Comparison of ENCODE assay signal across 7 cellular contexts in genomic region chr3:18693588-18694329, GRCh38.
DNase-seq lines count a peak whose midpoint lies in the region; ATAC-seq and TF ChIP-seq lines count a peak whose summit lies in the region.
"Not testable (repeated sequence)": the region's sequence is repeated elsewhere in the genome, so short reads cannot be mapped to it uniquely, and the experiment has no call there.

No MANE protein-coding gene starts in this region.

- peak overlapping the region; percentile 88 for H3K27ac Mint-ChIP-seq in WTC11
- not testable (repeated sequence) for H3K27ac Mint-ChIP-seq in glutamatergic neuron (ENCODE audit: unreplicated experiment); type B pancreatic cell

- DNase-seq in DMS53 (lab: John Stamatoyannopoulos, UW) (peak; percentile 39), NCI-H748 treated with DMSO at 0.1 percent for 48 hours (lab: John Stamatoyannopoulos, UW) (peak; percentile 22), WTC11 (ENCODE audit: low spot score) (peak; percentile 52)
- not testable (repeated sequence) for DNase-seq in H7; glutamatergic neuron; type B pancreatic cell (ENCODE audit: extremely low spot score, unreplicated experiment)

- H3K27me3 Mint-ChIP-seq in WTC11 (ENCODE audit: low read depth); glutamatergic neuron (ENCODE audit: unreplicated experiment); type B pancreatic cell: not testable (repeated sequence)

- not testable (repeated sequence) for TF ChIP-seq CTCF in WTC11 (IDR thresholded peaks at IDR 0.05); glutamatergic neuron (IDR thresholded peaks at IDR 0.05; ENCODE audit: partially characterized antibody, unreplicated experiment); type B pancreatic cell (conservative IDR thresholded peaks at IDR 0.05)

- H3K27me3 ChIP-seq in H7 (ENCODE audit: control insufficient read depth, insufficient read depth, low read length); HUES64 (ENCODE audit: insufficient read depth, low read length): not testable (repeated sequence)

- not testable (repeated sequence) for H3K27ac ChIP-seq in HUES64 (ENCODE audit: low read depth, low read length)

- H3K4me3 Mint-ChIP-seq in WTC11 (peak overlapping the region; percentile 78), glutamatergic neuron (ENCODE audit: unreplicated experiment) (peak overlapping the region; percentile 73), type B pancreatic cell (peak overlapping the region; percentile 36)

- not testable (repeated sequence) for H3K9me3 ChIP-seq in HUES64 (ENCODE audit: insufficient read depth, low read depth, low read length)

- H3K4me1 ChIP-seq in HUES64 (ENCODE audit: insufficient read depth, low read length): not testable (repeated sequence)

- WGBS in HUES64: 69% methylated on average over 31 of the region's 33 CpGs

- not testable (repeated sequence) for ATAC-seq in WTC11

- POLR2A ChIA-PET in WTC11 (lab: Charles Lee): not testable (repeated sequence)

- CTCF ChIA-PET in WTC11 (lab: Charles Lee): not testable (repeated sequence)

- H3K9ac ChIP-seq in HUES64 (ENCODE audit: low read depth, low read length): peak overlapping the region; percentile 69; the same call in 1 of the 2 replicates

- H3K4me3 ChIP-seq in H7 (ENCODE audit: insufficient read depth, low read depth, low read length): peak overlapping the region; percentile 35
- H3K4me3 ChIP-seq in HUES64 (ENCODE audit: low read length): peak overlapping the region; percentile 45

- H3K36me3 Mint-ChIP-seq in WTC11; glutamatergic neuron (ENCODE audit: unreplicated experiment); type B pancreatic cell: not testable (repeated sequence)

- H3K36me3 ChIP-seq in H7 (replicated peaks; ENCODE audit: control insufficient read depth, insufficient read depth, low read length); HUES64 (ENCODE audit: insufficient read depth, low read length): not testable (repeated sequence)

- H3K4me1 Mint-ChIP-seq in WTC11: peaks cover 12% of the 10 kb centered on the region
- not testable (repeated sequence) for H3K4me1 Mint-ChIP-seq in glutamatergic neuron (ENCODE audit: low read depth, unreplicated experiment); type B pancreatic cell (ENCODE audit: unreplicated experiment)

- not testable (repeated sequence) for H3K9me3 Mint-ChIP-seq in WTC11; glutamatergic neuron (ENCODE audit: unreplicated experiment); type B pancreatic cell

TF ChIP-seq in WTC11, 78 proteins besides CTCF, POLR2A, EP300 and RAD21:
- 0 out of 2 replicates have a peak, but pooled peaks have one; percentile 54 for TF ChIP-seq FOXK1 (CRISPR knock-in tag; IDR thresholded peaks at IDR 0.05)
- TF ChIP-seq FOXP1 (CRISPR knock-in tag; IDR thresholded peaks at IDR 0.05; ENCODE audit: borderline replicate concordance): peak; percentile 35; the same call in 1 of the 2 replicates
TF ChIP-seq in WTC11: peak in this region for 2; not testable (repeated sequence) for 76.
